ENCODE assay signal across 8 cellular contexts in the genomic region with DNA sequence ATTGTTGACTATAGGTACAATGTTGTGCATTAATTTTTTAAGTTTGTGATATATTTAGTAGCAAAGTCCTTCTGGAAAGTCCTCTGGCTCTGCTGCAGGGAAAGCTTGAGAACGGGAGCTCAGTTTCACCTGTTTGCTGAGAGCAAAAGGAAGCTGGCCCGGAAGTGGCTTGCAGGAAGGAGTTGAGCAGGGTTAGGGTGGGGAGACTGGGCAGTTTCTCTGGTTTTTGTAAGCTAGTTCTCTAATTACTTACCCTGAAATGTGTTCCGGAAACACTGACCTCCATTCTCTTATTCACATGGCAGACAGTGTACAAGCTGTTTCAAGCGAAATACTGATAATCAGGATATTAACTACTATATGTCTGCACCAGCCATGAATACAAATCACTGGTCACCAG. TPM values are rescaled to one million over a fixed set of nuclear protein-coding genes. Genes with fewer than 3 reads are reported as not detected.
A peak's percentile ranks its signal among the peaks of the same experiment; 100 is the strongest.
DNase-seq lines count a peak whose midpoint lies in the region; ATAC-seq and TF ChIP-seq lines count a peak whose summit lies in the region.

No MANE protein-coding gene starts in this region.

- no peak overlapping the region for H3K4me2 ChIP-seq in neural progenitor cell

- no peaks in the 10 kb centered on the region for H4K20me1 ChIP-seq in neural progenitor cell (ENCODE audit: low read depth)

- H3K36me3 ChIP-seq in right atrium auricular region (peaks cover 63% of the 10 kb centered on the region), neural progenitor cell (no peaks in the 10 kb centered on the region)

- no peaks in the 10 kb centered on the region for H3K9me3 Mint-ChIP-seq in neural progenitor cell
- no peaks in the 10 kb centered on the region for H3K9me3 Mint-ChIP-seq in glutamatergic neuron (ENCODE audit: unreplicated experiment)

- H3K9me3 ChIP-seq in right atrium auricular region (no peaks in the 10 kb centered on the region), neural progenitor cell (ENCODE audit: low read depth) (no peaks in the 10 kb centered on the region)

- H3K36me3 Mint-ChIP-seq in neural progenitor cell: peaks cover 19% of the 10 kb centered on the region
- no peaks in the 10 kb centered on the region for H3K36me3 Mint-ChIP-seq in glutamatergic neuron (ENCODE audit: unreplicated experiment)

- H3K27me3 ChIP-seq in right atrium auricular region (no peaks in the 10 kb centered on the region), neural progenitor cell (no peaks in the 10 kb centered on the region)

- H3K4me3 ChIP-seq in right atrium auricular region: no peak overlapping the region
- no peak overlapping the region for H3K4me3 ChIP-seq in neural progenitor cell

- H3K4me3 Mint-ChIP-seq in neural progenitor cell (no peak overlapping the region), glutamatergic neuron (ENCODE audit: unreplicated experiment) (no peak overlapping the region)

- H2AFZ ChIP-seq in neural progenitor cell (replicated peaks): no peak overlapping the region

- H3K4me1 Mint-ChIP-seq in neural progenitor cell (no peaks in the 10 kb centered on the region), glutamatergic neuron (ENCODE audit: low read depth, unreplicated experiment) (no peaks in the 10 kb centered on the region)

- H3K4me1 ChIP-seq in right atrium auricular region (peaks cover 0 to 49% of the 10 kb centered on the region in 2 donors), neural progenitor cell (peaks cover 3% of the 10 kb centered on the region)

- ATAC-seq in GM18858 (IDR thresholded peaks at IDR 0.05; ENCODE audit: unreplicated experiment) (peak; percentile 72), HG02642 (IDR thresholded peaks at IDR 0.05; ENCODE audit: poor library complexity, unreplicated experiment) (peak; percentile 71)

- no peak overlapping the region for H3K9ac ChIP-seq in neural progenitor cell

- H3K27ac Mint-ChIP-seq in neural progenitor cell (no peak overlapping the region), glutamatergic neuron (ENCODE audit: unreplicated experiment) (no peak overlapping the region)

- TF ChIP-seq CTCF in right atrium auricular region (IDR thresholded peaks at IDR 0.05): no peak
- no peak for TF ChIP-seq CTCF in neural progenitor cell (IDR thresholded peaks at IDR 0.05)
- no peak for TF ChIP-seq CTCF in glutamatergic neuron (IDR thresholded peaks at IDR 0.05; ENCODE audit: partially characterized antibody, unreplicated experiment)

- DNase-seq in SKM-1 (lab: John Stamatoyannopoulos, UW; ENCODE audit: unreplicated experiment): peak; percentile 64
- no peak for DNase-seq in right atrium auricular region (ENCODE audit: low spot score)
- DNase-seq in neural progenitor cell (ENCODE audit: low spot score): no peak
- DNase-seq in glutamatergic neuron: no peak
- no peak for DNase-seq in GOT3 (lab: John Stamatoyannopoulos, UW)
- DNase-seq in RPMI8226: no peak

- peaks cover 4% of the 10 kb centered on the region for H3K27me3 Mint-ChIP-seq in neural progenitor cell (ENCODE audit: insufficient read depth, low read depth)
- H3K27me3 Mint-ChIP-seq in glutamatergic neuron (ENCODE audit: unreplicated experiment): no peaks in the 10 kb centered on the region

- no peaks in the 10 kb centered on the region for H3F3A ChIP-seq in neural progenitor cell (ENCODE audit: low read depth)

- H3K27ac ChIP-seq in right atrium auricular region: peak overlapping the region; percentile 74 to 88
- H3K27ac ChIP-seq in neural progenitor cell: no peak overlapping the region

- no peaks in the 10 kb centered on the region for H3K79me2 ChIP-seq in neural progenitor cell (ENCODE audit: low read depth)

RNA-seq across cellular contexts. Expression of a gene that starts 22.3 kb away (rescaled TPM):
- total RNA-seq in right atrium auricular region: 10 to 100 TPM; 10.6 to 18.9 TPM
- 4.7 and 7.3 TPM in 2 replicates for total RNA-seq in neural progenitor cell (ENCODE audit: low replicate concordance)
- 1.7 TPM for total RNA-seq in glutamatergic neuron (ENCODE audit: unreplicated experiment)
